ENCODE assay signal across 7 cellular contexts in genomic region chr17:47554733-47555132, GRCh38. TPM values are rescaled to one million over a fixed set of nuclear protein-coding genes. Genes with fewer than 3 reads are reported as not detected.
DNase-seq lines count a peak whose midpoint lies in the region; ATAC-seq and TF ChIP-seq lines count a peak whose summit lies in the region.
"Not testable (repeated sequence)": the region's sequence is repeated elsewhere in the genome, so short reads cannot be mapped to it uniquely, and the experiment has no call there.

No MANE protein-coding gene starts in this region.

- intact Hi-C loops in right cardiac atrium (cut with DNase I), result not testable (repeated sequence)

- not testable (repeated sequence) for H3K9ac ChIP-seq in SK-N-SH

- not testable (repeated sequence) for H3K4me2 ChIP-seq in SK-N-SH

- POLR2A ChIA-PET in SK-N-SH (lab: Yijun Ruan, JAX), result not testable (repeated sequence)

- H3K9me3 ChIP-seq in SK-N-SH; right cardiac atrium (ENCODE audit: control insufficient read depth, low read length): not testable (repeated sequence)

- CTCF ChIA-PET in SK-N-SH (lab: Yijun Ruan, JAX), result not testable (repeated sequence)

- not testable (repeated sequence) for H3K9me2 ChIP-seq in SK-N-SH

- H3K36me3 Mint-ChIP-seq in IgD-negative memory B cell, result not testable (repeated sequence)
- H3K36me3 Mint-ChIP-seq in mesothelial cell of epicardium, result peaks cover 13% of the 10 kb centered on the region

- H3F3A ChIP-seq in SK-N-SH (replicated peaks; ENCODE audit: insufficient read depth), result not testable (repeated sequence)

- H3K27ac Mint-ChIP-seq in IgD-negative memory B cell, result peak overlapping the region in 2 of 3 donors; percentile 57 to 78
- peak overlapping the region; percentile 58 for H3K27ac Mint-ChIP-seq in mesothelial cell of epicardium

- not testable (repeated sequence) for TF ChIP-seq RAD21 in SK-N-SH (IDR thresholded peaks at IDR 0.05; ENCODE audit: low read length)

- not testable (repeated sequence) for H3K4me1 ChIP-seq in SK-N-SH (ENCODE audit: control insufficient read depth in 1 of 2, insufficient read depth in 2 of 2, low read depth in 1 of 2, low read length in 1 of 2); right cardiac atrium (ENCODE audit: control insufficient read depth, insufficient read depth, low read length)

- not testable (repeated sequence) for H3K4me1 Mint-ChIP-seq in IgD-negative memory B cell, mesothelial cell of epicardium

- TF ChIP-seq EP300 in SK-N-SH (IDR thresholded peaks at IDR 0.05; ENCODE audit: borderline replicate concordance in 1 of 2, low read depth in 1 of 2, low read length in 1 of 2), result not testable (repeated sequence)

- TF ChIP-seq CTCF in AG10803 (conservative IDR thresholded peaks at IDR 0.05; ENCODE audit: low read length); SK-N-SH (IDR thresholded peaks at IDR 0.05); fibroblast of pulmonary artery (IDR thresholded peaks at IDR 0.05; ENCODE audit: low read length, missing control alignments); mesothelial cell of epicardium (IDR thresholded peaks at IDR 0.05; ENCODE audit: unreplicated experiment): not testable (repeated sequence)

- peaks cover 22% of the 10 kb centered on the region for H4K20me1 ChIP-seq in SK-N-SH (ENCODE audit: insufficient read depth)

- H3K9me3 Mint-ChIP-seq in IgD-negative memory B cell, mesothelial cell of epicardium: not testable (repeated sequence)

- 62% methylated on average over 4 of the region's 4 CpGs for WGBS in SK-N-SH (ENCODE audit: low lambda C conversion rate)
- WGBS in right cardiac atrium, result 56% methylated on average over 4 of the region's 4 CpGs

- H3K4me3 ChIP-seq in AG10803 (ENCODE audit: low read length); SK-N-SH (ENCODE audit: low read depth in 2 of 2, low read length in 1 of 2); fibroblast of pulmonary artery (replicated peaks; ENCODE audit: low read depth, low read length); right cardiac atrium (ENCODE audit: low read length): not testable (repeated sequence)

- peaks cover 0 to 16% of the 10 kb centered on the region in 2 experiments for H3K36me3 ChIP-seq in SK-N-SH (replicated peaks in 1 of 2; ENCODE audit: control insufficient read depth in 1 of 2, insufficient read depth in 2 of 2, low read length in 1 of 2)

- DNase-seq in AG10803 (ENCODE audit: low read depth), result peak; percentile 6
- DNase-seq in SK-N-SH, result peak; percentile 8
- peak; percentile 82 for DNase-seq in amniotic epithelial cell (ENCODE audit: low read depth)
- DNase-seq in fibroblast of pulmonary artery (ENCODE audit: low read depth), result peak; percentile 28
- not testable (repeated sequence) for DNase-seq in right cardiac atrium; mesothelial cell of epicardium (ENCODE audit: low spot score in 2 of 2, unreplicated experiment in 2 of 2)

- H3K27ac ChIP-seq in SK-N-SH (ENCODE audit: low read depth in 2 of 2, low read length in 1 of 2); right cardiac atrium (ENCODE audit: low read length): not testable (repeated sequence)

- peak overlapping the region in 1 of 4 donors; percentile 13 for H3K4me3 Mint-ChIP-seq in IgD-negative memory B cell
- H3K4me3 Mint-ChIP-seq in mesothelial cell of epicardium, result not testable (repeated sequence)

- H3K27me3 Mint-ChIP-seq in IgD-negative memory B cell; mesothelial cell of epicardium (ENCODE audit: low read depth): not testable (repeated sequence)

- peaks cover 65% of the 10 kb centered on the region for H3K79me2 ChIP-seq in SK-N-SH (ENCODE audit: insufficient read depth)

- not testable (repeated sequence) for H2AFZ ChIP-seq in SK-N-SH (ENCODE audit: low read depth)

- H3K27me3 ChIP-seq in SK-N-SH (ENCODE audit: insufficient read depth); right cardiac atrium (ENCODE audit: control insufficient read depth, insufficient read depth): not testable (repeated sequence)

- peak; percentile 57 to 63 for ATAC-seq in right cardiac atrium

RNA-seq across cellular contexts. Expression of gene NPEPPS, which starts 23.8 kb away (rescaled TPM):
- polyA plus RNA-seq in IgD-negative memory B cell (45.0 TPM), SK-N-SH (2012; rRNA removed) (73.2 and 85.4 TPM in 2 replicates), right cardiac atrium (37.8 TPM)
- 73.3 and 96.1 TPM in 2 replicates for polyA plus RNA-seq in SK-N-SH (2012; cell fraction: cytosol; rRNA removed)
- polyA plus RNA-seq in SK-N-SH (2012; cell fraction: nucleus; rRNA removed), result 194 and 311 TPM in 2 replicates
- total RNA-seq in right cardiac atrium (10 to 100 TPM; 88.9 to 97.6 (median 91.8) TPM), mesothelial cell of epicardium (190 to 201 TPM (median 201 TPM) in 3 replicates)
